9 cellular contexts compared by ENCODE assay signal in genomic region chr14:54486685-54487084, GRCh38. TPM values are rescaled to one million over a fixed set of nuclear protein-coding genes. Genes with fewer than 3 reads are reported as not detected.
DNase-seq lines count a peak whose midpoint lies in the region; ATAC-seq, FAIRE-seq and TF ChIP-seq lines count a peak whose summit lies in the region.
"Had no signal": no experiment of that assay in that cellular context is flagged by ENCODE, and none has a peak within 500 bp of the region (broad histone marks: within the 10 kb centered on the region; RNA-seq: fewer than 3 reads in every experiment).

No MANE protein-coding gene starts in this region.

- H3K79me2 ChIP-seq in HepG2 (ENCODE audit: insufficient read depth, low read length) (peaks cover 67% of the 10 kb centered on the region), fibroblast of lung (ENCODE audit: control insufficient read depth, insufficient read depth, low read length) (peaks cover 61% of the 10 kb centered on the region)

- no peaks in the 10 kb centered on the region for H3K27me3 Mint-ChIP-seq in T-helper 2 cell treated with Interferon-gamma antibody and Interleukin-4, amounts not matched to agents 5 μg/mL and 100 μg/mL, for 36 hours (ENCODE audit: low read depth)

- CTCF ChIA-PET in HepG2 (lab: Yijun Ruan, JAX; ENCODE audit: low intra/inter-chr PET ratio, low total read pairs), result no interaction called here

- H3K9me3 ChIP-seq in HepG2 (ENCODE audit: low read length) (no peaks in the 10 kb centered on the region), right lobe of liver (no peaks in the 10 kb centered on the region), fibroblast of lung (ENCODE audit: control insufficient read depth, insufficient read depth, low read depth, low read length) (no peaks in the 10 kb centered on the region)

- H3K4me2 ChIP-seq in HepG2 (ENCODE audit: low read depth, low read length) (peak overlapping the region; percentile 44), fibroblast of lung (ENCODE audit: extremely low read depth, insufficient read depth, low read length) (peak overlapping the region; percentile 8)

- FAIRE-seq in HepG2 (lab: Jason Lieb, UNC) (no peak), urothelium cell line (lab: Jason Lieb, UNC) (no peak)

- H4K20me1 ChIP-seq in HepG2 (ENCODE audit: insufficient read depth, low read length), result peaks cover 12% of the 10 kb centered on the region
- peaks cover 6% of the 10 kb centered on the region for H4K20me1 ChIP-seq in fibroblast of lung (ENCODE audit: control insufficient read depth, extremely low read depth, insufficient read depth, low read length)

- H3K4me3 ChIP-seq in HepG2 (replicated peaks in 1 of 3; ENCODE audit: insufficient read depth in 1 of 3, low read depth in 2 of 3, low read length in 3 of 3) (no peak overlapping the region), right lobe of liver (no peak overlapping the region), fibroblast of lung (replicated peaks in 1 of 4; ENCODE audit: control extremely low read depth in 1 of 4, insufficient read depth in 1 of 4, low read depth in 3 of 4, low read length in 4 of 4) (peak overlapping the region in 2 of 4 experiments; percentile 5 to 30)

- no peaks in the 10 kb centered on the region for H3K9me3 Mint-ChIP-seq in T-helper 2 cell treated with Interferon-gamma antibody and Interleukin-4, amounts not matched to agents 5 μg/mL and 100 μg/mL, for 36 hours

- H2AFZ ChIP-seq in HepG2 (ENCODE audit: low read length) (no peak overlapping the region), fibroblast of lung (ENCODE audit: low read length) (no peak overlapping the region)

- peak overlapping the region; percentile 89 for H3K4me3 Mint-ChIP-seq in T-helper 2 cell treated with Interferon-gamma antibody and Interleukin-4, amounts not matched to agents 5 μg/mL and 100 μg/mL, for 36 hours

- 93% methylated on average over 1 of the region's 1 CpG for WGBS in HepG2 (ENCODE audit: low lambda C conversion rate)
- WGBS in right lobe of liver (ENCODE audit: insufficient coverage, low coverage, low lambda C conversion rate, missing lambda C conversion rate), result 73% methylated on average over 1 of the region's 1 CpG

- TF ChIP-seq CTCF in HepG2 (CRISPR knock-in tag; IDR thresholded peaks at IDR 0.05) (no peak), right lobe of liver (IDR thresholded peaks at IDR 0.05) (no peak), fibroblast of lung (conservative IDR thresholded peaks at IDR 0.05 in 1 of 2, IDR thresholded peaks at IDR 0.05 in 1 of 2; ENCODE audit: low read depth in 1 of 2, low read length in 2 of 2) (no peak)

- peaks cover 28% of the 10 kb centered on the region for H3K36me3 Mint-ChIP-seq in T-helper 2 cell treated with Interferon-gamma antibody and Interleukin-4, amounts not matched to agents 5 μg/mL and 100 μg/mL, for 36 hours (ENCODE audit: low read depth)

- H3K36me3 ChIP-seq in HepG2 (replicated peaks in 1 of 2; ENCODE audit: control insufficient read depth in 1 of 2, insufficient read depth in 2 of 2, low read length in 2 of 2) (peaks cover 0 to 13% of the 10 kb centered on the region in 2 experiments; a peak in 2 of 5 replicates), right lobe of liver (peaks cover 0 to 7% (median 0%) of the 10 kb centered on the region in 4 donors), fibroblast of lung (ENCODE audit: control insufficient read depth, insufficient read depth, low read length) (peaks cover 4% of the 10 kb centered on the region)

- no peak for ATAC-seq in HepG2
- no peak for ATAC-seq in right lobe of liver

- POLR2A ChIA-PET in HepG2 (lab: Yijun Ruan, JAX), result interaction anchor here (0.8 kb wide), 1 partner anchor 79 kb away, joined by 3 read pairs; no protein-coding TSS in a partner anchor

- TF ChIP-seq EP300 in HepG2 (IDR thresholded peaks at IDR 0.05; ENCODE audit: low read depth in 2 of 2, low read length in 2 of 2) (no peak), HepG2 (CRISPR knock-in tag; IDR thresholded peaks at IDR 0.05; ENCODE audit: borderline replicate concordance) (no peak)

- peaks cover 52% of the 10 kb centered on the region for H3K4me1 Mint-ChIP-seq in T-helper 2 cell treated with Interferon-gamma antibody and Interleukin-4, amounts not matched to agents 5 μg/mL and 100 μg/mL, for 36 hours (ENCODE audit: low read depth)

- intact Hi-C loops in HepG2 (cut with micrococcal nuclease; ENCODE audit: unreplicated experiment), result loop anchor here (5.0 kb wide), 2 partner anchors 44 to 119 kb away; partner anchors contain the start of gene CNIH1
- intact Hi-C loops in right lobe of liver (cut with DNase I), result no loop called here

- no peak overlapping the region for H3K27ac ChIP-seq in HepG2 (ENCODE audit: extremely low read length, insufficient read depth, low read length)
- H3K27ac ChIP-seq in right lobe of liver, result no peak overlapping the region
- H3K27ac ChIP-seq in fibroblast of lung (ENCODE audit: insufficient read depth, low read length), result no peak overlapping the region

- H3K9ac ChIP-seq in HepG2 (ENCODE audit: insufficient read depth, low read depth, low read length), result no peak overlapping the region
- H3K9ac ChIP-seq in fibroblast of lung (ENCODE audit: insufficient read depth, low read length), result no peak overlapping the region

- peaks cover 71% of the 10 kb centered on the region for H3K4me1 ChIP-seq in HepG2 (ENCODE audit: insufficient read depth, low read length)
- H3K4me1 ChIP-seq in right lobe of liver, result peaks cover 0 to 27% (median 14%) of the 10 kb centered on the region in 4 donors
- H3K4me1 ChIP-seq in fibroblast of lung (ENCODE audit: control insufficient read depth, extremely low read depth, insufficient read depth, low read length), result peaks cover 2% of the 10 kb centered on the region

- TF ChIP-seq POLR2A in HepG2 (IDR thresholded peaks at IDR 0.05; ENCODE audit: insufficient read depth in 1 of 2, low read depth in 2 of 2, low read length in 2 of 2), result no peak
- no peak for TF ChIP-seq POLR2A in right lobe of liver (IDR thresholded peaks at IDR 0.05)

- no peak for TF ChIP-seq RAD21 in HepG2 (CRISPR knock-in tag; IDR thresholded peaks at IDR 0.05)

- BruUV-seq in HepG2 (replicated peaks; lab: Mats Ljungman, UMichigan), result no TSS peak

- no peaks in the 10 kb centered on the region; a peak in 1 of 5 replicates for H3K27me3 ChIP-seq in HepG2 (ENCODE audit: control insufficient read depth in 1 of 2, insufficient read depth in 2 of 2, low read length in 2 of 2)
- H3K27me3 ChIP-seq in right lobe of liver, result no peaks in the 10 kb centered on the region
- H3K27me3 ChIP-seq in fibroblast of lung (ENCODE audit: control insufficient read depth, insufficient read depth, low read length), result no peaks in the 10 kb centered on the region

- in situ Hi-C loops in HepG2 (cut with HindIII; ENCODE audit: extremely low pct_ligation_motif_present, low pct_unique_long_range_greater_than_20kb), result loop anchor here (10.0 kb wide), 1 partner anchor 122 kb away; no protein-coding TSS in a partner anchor

- H3K27ac Mint-ChIP-seq in T-helper 2 cell treated with Interferon-gamma antibody and Interleukin-4, amounts not matched to agents 5 μg/mL and 100 μg/mL, for 36 hours, result peak overlapping the region; percentile 35

- DNase-seq in HepG2 (ENCODE audit: low spot score) (no peak), right lobe of liver (no peak), fibroblast of lung (ENCODE audit: low read depth in 2 of 2) (peak in 1 of 2 donors; percentile 13), cortex of kidney (lab: John Stamatoyannopoulos, UW) (no peak), T-helper 9 cell (no peak), urothelium cell line (ENCODE audit: low spot score) (no peak)
- no peak for DNase-seq in T-helper 2 cell treated with Interferon-gamma antibody and Interleukin-4, amounts not matched to agents 5 μg/mL and 100 μg/mL, for 36 hours (ENCODE audit: low spot score)
- DNase-seq in stimulated activated CD4-positive, alpha-beta T cell treated with anti-CD3 and anti-CD28 coated beads, Interleukin-4, amount 100 ng/mL, for 4 hours, result no peak
- DNase-seq: NCI-H446 had no signal

RNA-seq across cellular contexts. Expression of gene GMFB, which starts 2.1 kb away (rescaled TPM):
- total RNA-seq in HepG2 (2016; rRNA removed; fragmentation: Illumina TruSeq; extraction: Trizol) (68.2 and 103 TPM in 2 replicates), right lobe of liver (10 to 100 TPM; 13.8 to 36.3 (median 22.5) TPM), fibroblast of lung (85.3 and 85.5 TPM in 2 replicates)
- 10.0 and 15.2 TPM in 2 replicates for total RNA-seq in HepG2 (2016; cell fraction: cytosol; rRNA removed; fragmentation: Illumina TruSeq; extraction: Trizol; ENCODE audit: low read depth)
- total RNA-seq in HepG2 (2016; cell fraction: insoluble cytoplasmic fraction; rRNA removed; fragmentation: Illumina TruSeq; extraction: Trizol), result 70.0 and 128 TPM in 2 replicates
- 24.3 and 26.6 TPM in 2 replicates for total RNA-seq in HepG2 (2016; cell fraction: membrane; rRNA removed; fragmentation: Illumina TruSeq; extraction: Trizol)
- 60.5 and 62.1 TPM in 2 replicates for total RNA-seq in HepG2 (2016; cell fraction: nucleus; rRNA removed; fragmentation: Illumina TruSeq; extraction: Trizol)
- polyA plus RNA-seq in HepG2 (2011; rRNA removed) (12.9 and 17.3 TPM in 2 replicates), fibroblast of lung (58.5 and 69.2 TPM in 2 replicates)
- polyA plus RNA-seq in HepG2 (2011; cell fraction: cytosol; rRNA removed), result 4.5 and 9.6 TPM in 2 replicates
- polyA plus RNA-seq in HepG2 (2011; cell fraction: nucleus; rRNA removed), result 8.7 and 12.8 TPM in 2 replicates
- 18.0 and 30.6 TPM in 2 replicates for polyA plus RNA-seq in HepG2 (2012)
- 3.3 and 4.3 TPM in 2 replicates for polyA plus RNA-seq in HepG2 (2016; cell fraction: cytosol; fragmentation: Illumina TruSeq; extraction: Trizol; ENCODE audit: low read depth)
- polyA plus RNA-seq in HepG2 (2016; cell fraction: insoluble cytoplasmic fraction; fragmentation: Illumina TruSeq; extraction: Trizol; ENCODE audit: low read depth), result 66.5 and 76.4 TPM in 2 replicates
- 14.4 and 17.7 TPM in 2 replicates for polyA plus RNA-seq in HepG2 (2016; cell fraction: membrane; fragmentation: Illumina TruSeq; extraction: Trizol; ENCODE audit: low read depth)
- 48.5 and 55.3 TPM in 2 replicates for polyA plus RNA-seq in HepG2 (2016; cell fraction: nucleus; fragmentation: Illumina TruSeq; extraction: Trizol; ENCODE audit: insufficient read depth, low read depth)
- 7.9 and 9.8 TPM in 2 replicates for polyA minus RNA-seq in HepG2 (2011; rRNA and poly(A)+ RNA removed; ENCODE audit: low replicate concordance)
- polyA minus RNA-seq in HepG2 (2011; cell fraction: cytosol; rRNA and poly(A)+ RNA removed), result 9.7 and 12.5 TPM in 2 replicates
- polyA minus RNA-seq in HepG2 (2011; cell fraction: nucleus; rRNA and poly(A)+ RNA removed), result 54.5 and 62.3 TPM in 2 replicates
- 52.4 and 70.2 TPM in 2 replicates for polyA plus RNA-seq in fibroblast of lung (2012)
- 2.1 and 3.3 TPM in 2 replicates for polyA minus RNA-seq in fibroblast of lung (ENCODE audit: low replicate concordance)

RNA-seq across cellular contexts. Expression of gene CGRRF1, which starts 23.0 kb away (rescaled TPM):
- total RNA-seq in HepG2 (2016; rRNA removed; fragmentation: Illumina TruSeq; extraction: Trizol) (13.3 and 18.2 TPM in 2 replicates), right lobe of liver (1 to 10 TPM; 5.4 to 8.2 (median 6.7) TPM), fibroblast of lung (18.2 and 23.0 TPM in 2 replicates)
- total RNA-seq in HepG2 (2016; cell fraction: cytosol; rRNA removed; fragmentation: Illumina TruSeq; extraction: Trizol; ENCODE audit: low read depth), result 11.9 and 12.4 TPM in 2 replicates
- total RNA-seq in HepG2 (2016; cell fraction: insoluble cytoplasmic fraction; rRNA removed; fragmentation: Illumina TruSeq; extraction: Trizol), result 10.9 and 19.9 TPM in 2 replicates
- 18.6 and 21.2 TPM in 2 replicates for total RNA-seq in HepG2 (2016; cell fraction: membrane; rRNA removed; fragmentation: Illumina TruSeq; extraction: Trizol)
- 22.0 and 22.6 TPM in 2 replicates for total RNA-seq in HepG2 (2016; cell fraction: nucleus; rRNA removed; fragmentation: Illumina TruSeq; extraction: Trizol)
- polyA plus RNA-seq in HepG2 (2011; rRNA removed) (11.3 and 16.8 TPM in 2 replicates), fibroblast of lung (11.7 and 15.8 TPM in 2 replicates)
- polyA plus RNA-seq in HepG2 (2011; cell fraction: cytosol; rRNA removed), result 3.9 and 6.0 TPM in 2 replicates
- 6.8 and 7.7 TPM in 2 replicates for polyA plus RNA-seq in HepG2 (2011; cell fraction: nucleus; rRNA removed)
- polyA plus RNA-seq in HepG2 (2012), result 16.4 and 16.6 TPM in 2 replicates
- 13.1 and 14.1 TPM in 2 replicates for polyA plus RNA-seq in HepG2 (2016; cell fraction: cytosol; fragmentation: Illumina TruSeq; extraction: Trizol; ENCODE audit: low read depth)
- 11.8 and 12.8 TPM in 2 replicates for polyA plus RNA-seq in HepG2 (2016; cell fraction: insoluble cytoplasmic fraction; fragmentation: Illumina TruSeq; extraction: Trizol; ENCODE audit: low read depth)
- polyA plus RNA-seq in HepG2 (2016; cell fraction: membrane; fragmentation: Illumina TruSeq; extraction: Trizol; ENCODE audit: low read depth), result 15.1 and 15.3 TPM in 2 replicates
- polyA plus RNA-seq in HepG2 (2016; cell fraction: nucleus; fragmentation: Illumina TruSeq; extraction: Trizol; ENCODE audit: insufficient read depth, low read depth), result 25.5 and 30.7 TPM in 2 replicates
- 5.3 and 5.7 TPM in 2 replicates for polyA minus RNA-seq in HepG2 (2011; rRNA and poly(A)+ RNA removed; ENCODE audit: low replicate concordance)
- 5.4 and 7.5 TPM in 2 replicates for polyA minus RNA-seq in HepG2 (2011; cell fraction: cytosol; rRNA and poly(A)+ RNA removed)
- 14.0 and 21.4 TPM in 2 replicates for polyA minus RNA-seq in HepG2 (2011; cell fraction: nucleus; rRNA and poly(A)+ RNA removed)
- polyA plus RNA-seq in fibroblast of lung (2012), result 16.4 and 18.5 TPM in 2 replicates
- 0.74 and 1.3 TPM in 2 replicates for polyA minus RNA-seq in fibroblast of lung (ENCODE audit: low replicate concordance)

RNA-seq across cellular contexts. Expression of gene CNIH1, which starts 45.5 kb away (rescaled TPM):
- 141 and 166 TPM in 2 replicates for total RNA-seq in HepG2 (2016; rRNA removed; fragmentation: Illumina TruSeq; extraction: Trizol)
- 78.4 and 95.3 TPM in 2 replicates for total RNA-seq in HepG2 (2016; cell fraction: cytosol; rRNA removed; fragmentation: Illumina TruSeq; extraction: Trizol; ENCODE audit: low read depth)
- 150 and 169 TPM in 2 replicates for total RNA-seq in HepG2 (2016; cell fraction: insoluble cytoplasmic fraction; rRNA removed; fragmentation: Illumina TruSeq; extraction: Trizol)
- total RNA-seq in HepG2 (2016; cell fraction: membrane; rRNA removed; fragmentation: Illumina TruSeq; extraction: Trizol), result 182 and 203 TPM in 2 replicates
- 107 and 124 TPM in 2 replicates for total RNA-seq in HepG2 (2016; cell fraction: nucleus; rRNA removed; fragmentation: Illumina TruSeq; extraction: Trizol)
- polyA plus RNA-seq in HepG2 (2011; rRNA removed), result 335 and 421 TPM in 2 replicates
- 589 and 760 TPM in 2 replicates for polyA plus RNA-seq in HepG2 (2011; cell fraction: cytosol; rRNA removed)
- polyA plus RNA-seq in HepG2 (2011; cell fraction: nucleus; rRNA removed), result 90.4 and 93.4 TPM in 2 replicates
- 212 and 227 TPM in 2 replicates for polyA plus RNA-seq in HepG2 (2012)
- polyA plus RNA-seq in HepG2 (2016; cell fraction: cytosol; fragmentation: Illumina TruSeq; extraction: Trizol; ENCODE audit: low read depth), result 124 and 138 TPM in 2 replicates
- 185 and 205 TPM in 2 replicates for polyA plus RNA-seq in HepG2 (2016; cell fraction: insoluble cytoplasmic fraction; fragmentation: Illumina TruSeq; extraction: Trizol; ENCODE audit: low read depth)
- 220 and 225 TPM in 2 replicates for polyA plus RNA-seq in HepG2 (2016; cell fraction: membrane; fragmentation: Illumina TruSeq; extraction: Trizol; ENCODE audit: low read depth)
- 245 and 260 TPM in 2 replicates for polyA plus RNA-seq in HepG2 (2016; cell fraction: nucleus; fragmentation: Illumina TruSeq; extraction: Trizol; ENCODE audit: insufficient read depth, low read depth)
- polyA minus RNA-seq in HepG2 (2011; rRNA and poly(A)+ RNA removed; ENCODE audit: low replicate concordance), result 581 and 762 TPM in 2 replicates
- 203 and 246 TPM in 2 replicates for polyA minus RNA-seq in HepG2 (2011; cell fraction: cytosol; rRNA and poly(A)+ RNA removed)
- polyA minus RNA-seq in HepG2 (2011; cell fraction: nucleus; rRNA and poly(A)+ RNA removed), result 54.2 and 93.9 TPM in 2 replicates
- total RNA-seq in right lobe of liver, result 100 to 1,000 TPM in 5 of 6 experiments, 10 to 100 TPM in 1; 95.9 to 209 (median 157) TPM
- 61.1 and 109 TPM in 2 replicates for total RNA-seq in fibroblast of lung
- polyA plus RNA-seq in fibroblast of lung, result 261 and 301 TPM in 2 replicates
- polyA plus RNA-seq in fibroblast of lung (2012), result 173 and 190 TPM in 2 replicates
- 217 and 253 TPM in 2 replicates for polyA minus RNA-seq in fibroblast of lung (ENCODE audit: low replicate concordance)
